Comparison of ENCODE assay signal across 1 cellular context in genomic region chr6:82363368-82364086, GRCh38.
A peak's percentile ranks its signal among the peaks of the same experiment; 100 is the strongest.
TF ChIP-seq lines count a peak whose summit lies in the region.

Gene TPBG, plus strand, starts transcription at chr6:82363817. Its CDS starts 1,145 bp downstream, at chr6:82364962.

TF ChIP-seq in HepG2, 621 proteins besides CTCF, POLR2A, EP300 and RAD21 (continued from another document):
- TF ChIP-seq HBP1 (CRISPR knock-in tag; IDR thresholded peaks at IDR 0.05; ENCODE audit: low read depth) (no peak), ZNF652 (CRISPR knock-in tag; IDR thresholded peaks at IDR 0.05; ENCODE audit: borderline replicate concordance, low read depth) (no peak), ZNF790 (CRISPR knock-in tag; IDR thresholded peaks at IDR 0.05; ENCODE audit: borderline replicate concordance) (no peak), POLR2G (IDR thresholded peaks at IDR 0.05; ENCODE audit: low read depth, low read length) (no peak), TFDP1 (CRISPR knock-in tag; IDR thresholded peaks at IDR 0.05; ENCODE audit: borderline replicate concordance) (peak; percentile 26; the same call in 1 of the 2 replicates), ATF6 (CRISPR knock-in tag; conservative IDR thresholded peaks at IDR 0.05) (no peak), XRCC5 (optimal IDR thresholded peaks at IDR 0.05; ENCODE audit: low read length) (no peak), IKZF5 (CRISPR knock-in tag; IDR thresholded peaks at IDR 0.05) (no peak), DPF2 (CRISPR knock-in tag; IDR thresholded peaks at IDR 0.05; ENCODE audit: borderline replicate concordance, low read depth) (no peak), ZKSCAN1 (IDR thresholded peaks at IDR 0.05; ENCODE audit: low read length) (no peak), ZBTB2 (CRISPR knock-in tag; IDR thresholded peaks at IDR 0.05; ENCODE audit: low read depth) (no peak), ADNP (CRISPR knock-in tag; IDR thresholded peaks at IDR 0.05) (no peak), EEA1 (CRISPR knock-in tag; IDR thresholded peaks at IDR 0.05; ENCODE audit: borderline replicate concordance) (no peak), ZNF362 (CRISPR knock-in tag; IDR thresholded peaks at IDR 0.05; ENCODE audit: borderline replicate concordance) (no peak), MNT (IDR thresholded peaks at IDR 0.05) (no peak), ZNF407 (CRISPR knock-in tag; IDR thresholded peaks at IDR 0.05; ENCODE audit: not compliant biosample characterization) (no peak), ZNF879 (CRISPR knock-in tag; IDR thresholded peaks at IDR 0.05) (no peak), BRF2 (CRISPR knock-in tag; IDR thresholded peaks at IDR 0.05) (no peak), ZBED4 (CRISPR knock-in tag; IDR thresholded peaks at IDR 0.05; ENCODE audit: borderline replicate concordance) (no peak), FOXC1 (CRISPR knock-in tag; IDR thresholded peaks at IDR 0.05; ENCODE audit: borderline replicate concordance) (no peak), WIZ (CRISPR knock-in tag; IDR thresholded peaks at IDR 0.05) (no peak)
